In the genomic region with DNA sequence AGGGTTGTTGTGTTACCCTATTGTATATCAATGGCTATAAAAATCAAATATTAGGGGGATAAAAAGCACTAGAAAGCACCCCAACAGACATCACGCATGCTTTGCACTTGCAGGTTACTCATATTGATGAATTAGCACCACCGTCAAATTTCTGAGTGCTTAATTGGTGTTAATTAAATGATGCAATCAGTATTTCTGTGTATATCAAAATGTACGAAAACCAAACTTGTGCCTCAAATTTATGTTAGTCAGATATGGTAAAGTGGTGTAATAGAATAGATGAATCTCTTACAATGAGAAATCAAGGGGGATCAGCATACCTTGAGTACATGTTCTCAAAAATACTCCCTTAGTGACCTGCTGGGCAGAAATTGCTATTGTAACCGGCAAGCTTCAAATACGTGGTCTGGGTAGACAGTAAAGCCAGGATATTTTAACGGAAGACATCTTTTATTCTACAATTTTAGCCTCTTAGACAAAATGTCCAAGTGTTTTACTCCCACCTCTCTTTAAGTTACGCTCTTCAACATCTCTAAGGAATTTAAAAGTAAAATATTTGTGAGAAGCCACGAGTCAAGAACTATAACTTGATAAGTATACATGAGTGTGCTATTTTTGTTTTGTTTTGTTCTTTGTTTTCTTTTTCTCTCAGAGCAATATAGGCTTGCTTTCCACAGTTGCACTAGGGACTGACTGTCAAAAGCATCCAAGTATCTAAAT, we compare ENCODE assay signal across 23 cellular contexts.
DNase-seq lines count a peak whose midpoint lies in the region; ATAC-seq and TF ChIP-seq lines count a peak whose summit lies in the region.
"Had no signal": no experiment of that assay in that cellular context is flagged by ENCODE, and none has a peak within 500 bp of the region (broad histone marks: within the 10 kb centered on the region; RNA-seq: fewer than 3 reads in every experiment).

No MANE protein-coding gene starts in this region.

- no peaks in the 10 kb centered on the region for H3K9me2 ChIP-seq in GM23338 (ENCODE audit: insufficient read depth)

- no peaks in the 10 kb centered on the region for H3F3A ChIP-seq in GM23338 (replicated peaks; ENCODE audit: low read depth)

- TF ChIP-seq POLR2A in lower leg skin (IDR thresholded peaks at IDR 0.05) = no peak

- intact Hi-C loops in MCF 10A (cut with micrococcal nuclease) (loop anchor here (10.0 kb wide), 1 partner anchor 244 kb away; no protein-coding TSS in a partner anchor), mammary epithelial cell (cut with micrococcal nuclease) (no loop called here), dorsolateral prefrontal cortex (cut with DNase I) (loop anchor here (5.0 to 10.0 kb wide), 6 partner anchors 364 to 1344 kb away; no protein-coding TSS in a partner anchor), lower leg skin (cut with DNase I; ENCODE audit: low total_unique reads) (no loop called here)

- H3K27me3 ChIP-seq in mammary epithelial cell (ENCODE audit: insufficient read depth, low read length) (no peaks in the 10 kb centered on the region), GM23338 (ENCODE audit: insufficient read depth) (no peaks in the 10 kb centered on the region), dorsolateral prefrontal cortex (no peaks in the 10 kb centered on the region)
- H3K27me3 ChIP-seq: SJSA1 had no signal

- no peaks in the 10 kb centered on the region for H3K27me3 Mint-ChIP-seq in MCF 10A (ENCODE audit: insufficient read depth, unreplicated experiment)
- H3K27me3 Mint-ChIP-seq in GM23338 (ENCODE audit: insufficient read depth, low read depth, poor library complexity) = no peaks in the 10 kb centered on the region
- H3K27me3 Mint-ChIP-seq: B cell; CD4-positive, CD25-positive, alpha-beta regulatory T cell had no signal

- H3K36me3 ChIP-seq in mammary epithelial cell (ENCODE audit: insufficient read depth, low read length) (no peaks in the 10 kb centered on the region), GM23338 (ENCODE audit: insufficient read depth) (no peaks in the 10 kb centered on the region)
- H3K36me3 ChIP-seq: SJSA1 had no signal

- 97% methylated on average over 8 of the region's 8 CpGs for WGBS in mammary epithelial cell (ENCODE audit: low coverage, missing lambda C conversion rate)
- WGBS in lower leg skin, 2 donors = 67 to 68% methylated on average over 8 of the region's 8 CpGs

- no peak for ATAC-seq in GM23338
- ATAC-seq: GM12878 had no signal

- peaks cover 45% of the 10 kb centered on the region for H3K36me3 Mint-ChIP-seq in MCF 10A (ENCODE audit: insufficient read depth, unreplicated experiment)
- H3K36me3 Mint-ChIP-seq in GM23338 (ENCODE audit: low read depth) = no peaks in the 10 kb centered on the region
- H3K36me3 Mint-ChIP-seq: CD4-positive, CD25-positive, alpha-beta regulatory T cell had no signal

- H3K9ac ChIP-seq in mammary epithelial cell (ENCODE audit: insufficient read depth, low read length) = no peak overlapping the region
- H3K9ac ChIP-seq: KMS-11 had no signal

- H3K27ac Mint-ChIP-seq in MCF 10A (ENCODE audit: low read depth, unreplicated experiment) (no peak overlapping the region), GM23338 (peak overlapping the region; percentile 19; the same call in 1 of the 2 replicates)
- H3K27ac Mint-ChIP-seq: B cell had no signal

- H4K20me1 ChIP-seq in mammary epithelial cell (ENCODE audit: insufficient read depth, low read length) (no peaks in the 10 kb centered on the region), GM23338 (replicated peaks; ENCODE audit: insufficient read depth) (no peaks in the 10 kb centered on the region)

- H3K4me3 ChIP-seq in mammary epithelial cell (replicated peaks in 1 of 3; ENCODE audit: insufficient read depth in 1 of 3, low read depth in 2 of 3, low read length in 3 of 3) (no peak overlapping the region), GM23338 (no peak overlapping the region), dorsolateral prefrontal cortex (peak overlapping the region in 3 of 59 donors; percentile 6 to 15 (median 14)), lower leg skin (ENCODE audit: low read depth, poor library complexity, severe bottlenecking) (no peak overlapping the region)
- H3K4me3 ChIP-seq: GM12878, SJSA1 had no signal

- H2AFZ ChIP-seq in mammary epithelial cell (ENCODE audit: low read depth, low read length) (no peak overlapping the region), GM23338 (no peak overlapping the region)

- H3K4me1 Mint-ChIP-seq in MCF 10A (ENCODE audit: insufficient read depth, unreplicated experiment) (peaks cover 26% of the 10 kb centered on the region), GM23338 (peaks cover 53% of the 10 kb centered on the region)
- H3K4me1 Mint-ChIP-seq: B cell had no signal

- H3K4me3 Mint-ChIP-seq in MCF 10A (ENCODE audit: unreplicated experiment) (no peak overlapping the region), GM23338 (no peak overlapping the region)
- H3K4me3 Mint-ChIP-seq: B cell had no signal

- dilution Hi-C loops in mammary epithelial cell (cut with HindIII; ENCODE audit: low sequenced_read_pairs) = no loop called here

- BruUV-seq in MCF 10A (replicated peaks; lab: Mats Ljungman, UMichigan) = TSS peak; percentile 0
- BruUV-seq in mammary epithelial cell (replicated peaks; lab: Mats Ljungman, UMichigan) = no TSS peak

- H3K27ac ChIP-seq in mammary epithelial cell (ENCODE audit: insufficient read depth, low read depth, low read length) (no peak overlapping the region), GM23338 (ENCODE audit: low read depth) (no peak overlapping the region), dorsolateral prefrontal cortex (peak overlapping the region in 55 of 59 donors; percentile 1 to 86 (median 62)), substantia nigra (ENCODE audit: low read depth, low read length, poor library complexity, severe bottlenecking) (peak overlapping the region; percentile 44)
- H3K27ac ChIP-seq: KMS-11, SJSA1 had no signal

- H3K4me1 ChIP-seq in mammary epithelial cell (ENCODE audit: insufficient read depth, low read length) (no peaks in the 10 kb centered on the region), GM23338 (ENCODE audit: insufficient read depth) (peaks cover 24% of the 10 kb centered on the region)
- H3K4me1 ChIP-seq: Caco-2 had no signal

- H3K9me3 Mint-ChIP-seq in MCF 10A (ENCODE audit: unreplicated experiment) (peaks cover 7% of the 10 kb centered on the region), GM23338 (no peaks in the 10 kb centered on the region)
- H3K9me3 Mint-ChIP-seq: CD4-positive, CD25-positive, alpha-beta regulatory T cell had no signal

- no peaks in the 10 kb centered on the region for H3K79me2 ChIP-seq in mammary epithelial cell (ENCODE audit: insufficient read depth, low read length)
- H3K79me2 ChIP-seq in GM23338 (replicated peaks; ENCODE audit: insufficient read depth) = no peaks in the 10 kb centered on the region

- DNase-seq in MCF 10A (ENCODE audit: unreplicated experiment) (no peak), mammary epithelial cell (no peak), GM23338 (ENCODE audit: low spot score) (no peak), dorsolateral prefrontal cortex (no peak), substantia nigra (lab: John Stamatoyannopoulos, UW) (no peak), lower leg skin (ENCODE audit: low spot score in 2 of 2) (no peak), hepatic stellate cell (ENCODE audit: low spot score) (no peak), NCI-H748 (lab: John Stamatoyannopoulos, UW; ENCODE audit: unreplicated experiment) (no peak)
- DNase-seq: 8988T; Caco-2; CD4-positive, CD25-positive, alpha-beta regulatory T cell; DMS53; EL; GOT3; NCI-H1048; NCI-H1436; NCI-H1930; NCI-H345; NCI-H524 treated with DMSO at 0.1 percent for 48 hours had no signal

- TF ChIP-seq CTCF in MCF 10A (IDR thresholded peaks at IDR 0.05; ENCODE audit: unreplicated experiment) = no peak
- TF ChIP-seq CTCF in mammary epithelial cell (conservative IDR thresholded peaks at IDR 0.05 in 1 of 2, IDR thresholded peaks at IDR 0.05 in 1 of 2; ENCODE audit: extremely low read depth in 1 of 2, insufficient read depth in 1 of 2, low read depth in 1 of 2, low read length in 2 of 2) = no peak
- TF ChIP-seq CTCF in GM23338 (conservative IDR thresholded peaks at IDR 0.05; ENCODE audit: low read depth in 2 of 2) = no peak
- peak in 1 of 56 donors; percentile 0 for TF ChIP-seq CTCF in dorsolateral prefrontal cortex (IDR thresholded peaks at IDR 0.05 in 54 of 56, conservative IDR thresholded peaks at IDR 0.05 in 2 of 56; ENCODE audit: low read depth in 1 of 56, partially characterized antibody in 56 of 56)
- TF ChIP-seq CTCF in lower leg skin (IDR thresholded peaks at IDR 0.05) = no peak

- CTCF ChIA-PET in MCF 10A (lab: Yijun Ruan, JAX) (interaction anchor here (0.8 kb wide), 1 partner anchor 10 kb away, joined by 3 read pairs; no protein-coding TSS in a partner anchor), mammary epithelial cell (lab: Charles Lee; ENCODE audit: low non-redundant PET) (no interaction called here)

- in situ Hi-C loops in mammary epithelial cell (cut with MboI; ENCODE audit: low sequenced_read_pairs in 2 of 2) = no loop called here

- no peaks in the 10 kb centered on the region for H3K9me3 ChIP-seq in mammary epithelial cell (replicated peaks; ENCODE audit: insufficient read depth, low read length)
- H3K9me3 ChIP-seq: Caco-2, SJSA1 had no signal

- POLR2A ChIA-PET in MCF 10A (lab: Yijun Ruan, JAX) = interaction anchor here (0.5 kb wide), 1 partner anchor 83 kb away, joined by 3 read pairs; no protein-coding TSS in a partner anchor

- H3K4me2 ChIP-seq in mammary epithelial cell (ENCODE audit: insufficient read depth, low read depth, low read length) (no peak overlapping the region), GM23338 (no peak overlapping the region)
- H3K4me2 ChIP-seq: KMS-11 had no signal

TF ChIP-seq in GM23338, 12 proteins besides CTCF, POLR2A, EP300 and RAD21 (continues in another document):
- no peak for TF ChIP-seq ZNF331 (CRISPR knock-in tag; IDR thresholded peaks at IDR 0.05; ENCODE audit: low read depth)
- TF ChIP-seq EZH2 (IDR thresholded peaks at IDR 0.05; ENCODE audit: low read depth, unreplicated experiment) = no peak
- no peak for TF ChIP-seq POLR2AphosphoS5 (IDR thresholded peaks at IDR 0.05; ENCODE audit: low read depth)
- TF ChIP-seq NANOG (IDR thresholded peaks at IDR 0.05; ENCODE audit: borderline replicate concordance) = no peak
- TF ChIP-seq JUNB (IDR thresholded peaks at IDR 0.05; ENCODE audit: unreplicated experiment) = no peak
- TF ChIP-seq CREB1 (CRISPR knock-in tag; IDR thresholded peaks at IDR 0.05; ENCODE audit: low read depth) = no peak
- no peak for TF ChIP-seq STAT1 (IDR thresholded peaks at IDR 0.05; ENCODE audit: unreplicated experiment)
- TF ChIP-seq EZH2phosphoT487 (IDR thresholded peaks at IDR 0.05; ENCODE audit: unreplicated experiment) = no peak

Comparison
In these comparisons a context has a peak if more than half of its experiments do, and no peak if none do; other contexts are left out.
1. intact Hi-C loops: an anchor here in MCF 10A (10.0 kb wide) and dorsolateral prefrontal cortex (5.0 to 10.0 kb wide); none called in mammary epithelial cell and lower leg skin.
2. H3K27ac ChIP-seq: peak in dorsolateral prefrontal cortex (55 of 59) and substantia nigra (single experiment); none in mammary epithelial cell (single experiment) and GM23338 (single experiment).